25 cellular contexts compared by ENCODE assay signal in genomic region chr12:117641885-117642284, GRCh38.
"Had no signal": no experiment of that assay in that cellular context is flagged by ENCODE, and none has a peak within 500 bp of the region (broad histone marks: within the 10 kb centered on the region; RNA-seq: fewer than 3 reads in every experiment).

No MANE protein-coding gene starts in this region.

- H3K36me3 ChIP-seq: colonic mucosa, esophagus squamous epithelium, gastrocnemius medialis, gastroesophageal sphincter, heart left ventricle, heart right ventricle had no signal

- H3K4me3 Mint-ChIP-seq: dendritic cell treated with granulocyte-macrophage colony-stimulating factor and Interleukin-4, amounts not matched to agents 40 ng/mL and 50 ng/mL, for 4 days; effector memory CD8-positive, alpha-beta T cell had no signal

- H3K4me3 ChIP-seq: colonic mucosa, coronary artery, dorsolateral prefrontal cortex, esophagus squamous epithelium, gastrocnemius medialis, gastroesophageal sphincter, heart left ventricle, heart right ventricle, hepatocyte had no signal

- DNase-seq: colonic mucosa; cortex of kidney; dermis blood vessel endothelial cell; dorsolateral prefrontal cortex; effector CD4-positive, alpha-beta T cell; effector CD8-positive, alpha-beta T cell; effector memory CD4-positive, alpha-beta T cell; effector memory CD8-positive, alpha-beta T cell; erythroblast; esophagus squamous epithelium; foreskin fibroblast; foreskin keratinocyte; foreskin melanocyte; gastrocnemius medialis; glutamatergic neuron; head of caudate nucleus; heart left ventricle; heart right ventricle; hippocampal formation had no signal

- H3K27ac ChIP-seq: colonic mucosa, coronary artery, dorsolateral prefrontal cortex, epithelial cell of prostate, esophagus squamous epithelium, foreskin keratinocyte, gastrocnemius medialis, gastroesophageal sphincter, heart left ventricle, heart right ventricle, hepatocyte had no signal

- H3K27me3 ChIP-seq: colonic mucosa, hepatocyte had no signal

- H3K27me3 Mint-ChIP-seq: dendritic cell treated with granulocyte-macrophage colony-stimulating factor and Interleukin-4, amounts not matched to agents 40 ng/mL and 50 ng/mL, for 4 days had no signal

- H3K9me3 ChIP-seq: colonic mucosa had no signal

- ATAC-seq: effector memory CD8-positive, alpha-beta T cell; esophagus mucosa; foreskin keratinocyte; gastrocnemius medialis; gastroesophageal sphincter; heart left ventricle; heart right ventricle had no signal

- H3K4me1 ChIP-seq: colonic mucosa, esophagus squamous epithelium, foreskin keratinocyte, gastrocnemius medialis, gastroesophageal sphincter, heart left ventricle, heart right ventricle had no signal

- H3K27ac Mint-ChIP-seq: dendritic cell treated with granulocyte-macrophage colony-stimulating factor and Interleukin-4, amounts not matched to agents 40 ng/mL and 50 ng/mL, for 4 days; effector memory CD8-positive, alpha-beta T cell had no signal
